In genomic region chr6:160462551-160463109, GRCh38 we compare ENCODE assay signal across 8 cellular contexts.
DNase-seq lines count a peak whose midpoint lies in the region; ATAC-seq and TF ChIP-seq lines count a peak whose summit lies in the region.

No MANE protein-coding gene starts in this region.

- POLR2A ChIA-PET in activated CD8-positive, alpha-beta T cell treated with anti-CD3 and anti-CD28 coated beads for 36 hours (lab: Charles Lee), result interaction anchor here (0.6 to 0.9 kb wide), 2 partner anchors 770 to 788 kb away, joined by 3 read pairs; partner anchors contain the start of gene SOD2

- H3K4me2 ChIP-seq in DND-41 (ENCODE audit: insufficient read depth, low read length), result peak overlapping the region; percentile 60

- intact Hi-C loops in activated CD8-positive, alpha-beta T cell treated with anti-CD3 and anti-CD28 coated beads for 36 hours (cut with micrococcal nuclease), result no loop called here

- peaks cover 73% of the 10 kb centered on the region for H3K4me1 ChIP-seq in DND-41 (ENCODE audit: insufficient read depth, low read length)

- peaks cover 52% of the 10 kb centered on the region for H3K4me1 Mint-ChIP-seq in activated CD8-positive, alpha-beta T cell treated with anti-CD3 and anti-CD28 coated beads for 36 hours (ENCODE audit: low read depth)

- CTCF ChIA-PET in activated CD8-positive, alpha-beta T cell treated with anti-CD3 and anti-CD28 coated beads for 36 hours (lab: Charles Lee), result interaction anchor here (0.6 to 1.7 kb wide), 8 partner anchors 10 to 324 kb away, joined by 3 to 5 read pairs (median 4); no protein-coding TSS in a partner anchor

- no peaks in the 10 kb centered on the region for H3K9me3 Mint-ChIP-seq in activated CD8-positive, alpha-beta T cell treated with anti-CD3 and anti-CD28 coated beads for 36 hours

- peak overlapping the region; percentile 49 for H3K9ac ChIP-seq in DND-41 (ENCODE audit: low read depth, low read length)

- peak; percentile 81 for DNase-seq in DND-41
- DNase-seq in HT1080 (ENCODE audit: low read depth), result peak; percentile 96
- peak; percentile 77 for DNase-seq in activated CD8-positive, alpha-beta T cell treated with anti-CD3 and anti-CD28 coated beads for 36 hours
- DNase-seq in foreskin melanocyte, result peak; percentile 83
- no peak for DNase-seq in NCI-H510A treated with DMSO at 0.1 percent for 48 hours (lab: John Stamatoyannopoulos, UW)
- DNase-seq in NCI-H2171 (lab: John Stamatoyannopoulos, UW), result no peak
- no peak for DNase-seq in NCI-H774 (lab: John Stamatoyannopoulos, UW)

- peak overlapping the region in 1 of 2 experiments; percentile 29; a peak in 1 of 4 replicates for H3K4me3 ChIP-seq in DND-41 (ENCODE audit: low read depth in 1 of 2, low read length in 2 of 2)

- no peak overlapping the region for H2AFZ ChIP-seq in DND-41 (ENCODE audit: low read depth, low read length)

- no peaks in the 10 kb centered on the region for H3K79me2 ChIP-seq in DND-41 (ENCODE audit: insufficient read depth, low read length)

- peak overlapping the region; percentile 14 for H3K27ac Mint-ChIP-seq in activated CD8-positive, alpha-beta T cell treated with anti-CD3 and anti-CD28 coated beads for 36 hours

- no peaks in the 10 kb centered on the region for H3K36me3 Mint-ChIP-seq in activated CD8-positive, alpha-beta T cell treated with anti-CD3 and anti-CD28 coated beads for 36 hours (ENCODE audit: low read depth)

- no peak for TF ChIP-seq CTCF in DND-41 (IDR thresholded peaks at IDR 0.05; ENCODE audit: borderline replicate concordance, extremely low read depth, low read length, poor library complexity, severe bottlenecking)
- no peak for TF ChIP-seq CTCF in activated CD8-positive, alpha-beta T cell treated with anti-CD3 and anti-CD28 coated beads for 36 hours (IDR thresholded peaks at IDR 0.05)

- H3K9me3 ChIP-seq in DND-41 (ENCODE audit: insufficient read depth, low read length, severe bottlenecking), result no peaks in the 10 kb centered on the region

- H3K27me3 Mint-ChIP-seq in activated CD8-positive, alpha-beta T cell treated with anti-CD3 and anti-CD28 coated beads for 36 hours, result peaks cover 36% of the 10 kb centered on the region

- peak overlapping the region; percentile 93 for H3K27ac ChIP-seq in DND-41 (ENCODE audit: low read length)

- ATAC-seq in DND-41 (ENCODE audit: insufficient read depth, low read depth) (peak; percentile 89), GM21447 (IDR thresholded peaks at IDR 0.05; ENCODE audit: unreplicated experiment) (peak; percentile 97)
- ATAC-seq in activated CD8-positive, alpha-beta T cell treated with anti-CD3 and anti-CD28 coated beads for 36 hours, result peak; percentile 84

- peak overlapping the region; percentile 1 for H3K4me3 Mint-ChIP-seq in activated CD8-positive, alpha-beta T cell treated with anti-CD3 and anti-CD28 coated beads for 36 hours

- H3K27me3 ChIP-seq in DND-41 (ENCODE audit: insufficient read depth, low read length, poor library complexity), result no peaks in the 10 kb centered on the region

- H3K36me3 ChIP-seq in DND-41 (ENCODE audit: insufficient read depth, low read length), result no peaks in the 10 kb centered on the region

- peaks cover 2% of the 10 kb centered on the region; the same call in 1 of the 2 replicates for H4K20me1 ChIP-seq in DND-41 (ENCODE audit: insufficient read depth, low read length)

Comparison
In these comparisons a context has a peak if more than half of its experiments do, and no peak if none do; other contexts are left out.
1. DNase-seq: peak in DND-41 (single experiment), HT1080 (single experiment), activated CD8-positive, alpha-beta T cell treated with anti-CD3 and anti-CD28 coated beads for 36 hours (single experiment) and foreskin melanocyte (single experiment); none in NCI-H510A treated with DMSO at 0.1 percent for 48 hours (single experiment), NCI-H2171 (single experiment) and NCI-H774 (single experiment).
2. Peak in every context shown above with its lines, with median percentiles within 50 percentile points of each other: ATAC-seq.